ENCODE assay signal across 13 cellular contexts in the genomic region with DNA sequence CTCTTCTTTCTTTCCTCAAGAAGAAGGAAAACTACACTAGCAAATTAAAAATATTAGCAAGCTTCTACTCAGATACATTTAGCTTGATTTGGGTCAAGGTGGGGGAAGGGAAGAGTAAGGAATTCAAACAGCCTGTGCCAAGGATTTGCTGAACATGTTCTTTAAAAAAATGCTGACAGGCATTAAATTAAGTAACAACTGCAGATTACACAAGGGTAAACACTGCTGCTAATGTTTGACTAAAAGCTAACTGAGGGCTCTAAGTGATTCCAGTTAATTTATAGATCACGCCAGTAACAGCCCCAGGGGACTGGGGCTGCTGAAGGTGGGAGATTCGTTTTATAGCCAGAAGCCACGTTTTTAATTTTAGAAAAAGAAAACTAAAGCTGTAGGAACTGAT.
DNase-seq lines count a peak whose midpoint lies in the region; ATAC-seq and TF ChIP-seq lines count a peak whose summit lies in the region.
"Had no signal": no experiment of that assay in that cellular context is flagged by ENCODE, and none has a peak within 500 bp of the region (broad histone marks: within the 10 kb centered on the region; RNA-seq: fewer than 3 reads in every experiment).

No MANE protein-coding gene starts in this region.

- H3K9ac ChIP-seq in mesenchymal stem cell (ENCODE audit: low read length), result no peak overlapping the region

- no peak overlapping the region for H3K4me2 ChIP-seq in mesenchymal stem cell (ENCODE audit: low read length, poor library complexity, severe bottlenecking)

- H3K79me1 ChIP-seq in mesenchymal stem cell (replicated peaks; ENCODE audit: low read length, poor library complexity, severe bottlenecking), result no peaks in the 10 kb centered on the region

- peaks cover 2% of the 10 kb centered on the region for H3K36me3 Mint-ChIP-seq in activated naive CD4-positive, alpha-beta T cell treated with anti-CD3 and anti-CD28 coated beads, Interleukin-2, amount 50 U/mL, for 24 hours
- no peaks in the 10 kb centered on the region for H3K36me3 Mint-ChIP-seq in activated naive CD4-positive, alpha-beta T cell treated with anti-CD3 and anti-CD28 coated beads, Interleukin-2, amount 10 ng/mL, durations not matched to agents 7 days and 5 days
- H3K36me3 Mint-ChIP-seq: natural killer cell treated with Interleukin-12 subunit alpha and Interleukin-12 subunit beta and Interleukin-15 and Interleukin-18, amount 100 ng/mL, for 72 hours had no signal

- H2BK5ac ChIP-seq in mesenchymal stem cell (ENCODE audit: low read depth, low read length, poor library complexity, severe bottlenecking), result no peak overlapping the region

- H3K9me3 Mint-ChIP-seq in activated naive CD4-positive, alpha-beta T cell treated with anti-CD3 and anti-CD28 coated beads, Interleukin-2, amount 50 U/mL, for 24 hours, result no peaks in the 10 kb centered on the region
- H3K9me3 Mint-ChIP-seq in activated naive CD4-positive, alpha-beta T cell treated with anti-CD3 and anti-CD28 coated beads, Interleukin-2, amount 10 ng/mL, durations not matched to agents 7 days and 5 days, result no peaks in the 10 kb centered on the region
- H3K9me3 Mint-ChIP-seq: natural killer cell treated with Interleukin-12 subunit alpha and Interleukin-12 subunit beta and Interleukin-15 and Interleukin-18, amount 100 ng/mL, for 72 hours had no signal

- H3K23ac ChIP-seq in mesenchymal stem cell (ENCODE audit: low read length in 2 of 2), result no peak overlapping the region

- H3K36me3 ChIP-seq in mesenchymal stem cell (ENCODE audit: control insufficient read depth in 1 of 2, insufficient read depth in 2 of 2, low read depth in 1 of 2, low read length in 2 of 2) (no peaks in the 10 kb centered on the region), upper lobe of right lung (no peaks in the 10 kb centered on the region)
- no peaks in the 10 kb centered on the region for H3K36me3 ChIP-seq in effector memory CD4-positive, alpha-beta T cell (ENCODE audit: control insufficient read depth, insufficient read depth, low read length)
- H3K36me3 ChIP-seq: tibial nerve had no signal

- H4K91ac ChIP-seq in mesenchymal stem cell (ENCODE audit: low read length), result no peak overlapping the region

- peak overlapping the region; percentile 46 for H3K27ac Mint-ChIP-seq in activated naive CD4-positive, alpha-beta T cell treated with anti-CD3 and anti-CD28 coated beads, Interleukin-2, amount 50 U/mL, for 24 hours
- H3K27ac Mint-ChIP-seq in activated naive CD4-positive, alpha-beta T cell treated with anti-CD3 and anti-CD28 coated beads, Interleukin-2, amount 10 ng/mL, durations not matched to agents 7 days and 5 days, result no peak overlapping the region
- H3K27ac Mint-ChIP-seq: natural killer cell treated with Interleukin-12 subunit alpha and Interleukin-12 subunit beta and Interleukin-15 and Interleukin-18, amount 100 ng/mL, for 72 hours had no signal

- intact Hi-C loops in upper lobe of right lung (cut with DNase I), result no loop called here

- H3K4me3 ChIP-seq in epithelial cell of proximal tubule (ENCODE audit: low read depth, low read length) (no peak overlapping the region), mesenchymal stem cell (ENCODE audit: insufficient read depth in 1 of 2, low read depth in 1 of 2, low read length in 2 of 2) (no peak overlapping the region), upper lobe of right lung (no peak overlapping the region)
- H3K4me3 ChIP-seq in effector memory CD4-positive, alpha-beta T cell (ENCODE audit: insufficient read depth, low read depth, low read length, poor library complexity, severe bottlenecking), result no peak overlapping the region
- H3K4me3 ChIP-seq: tibial nerve had no signal

- no peak overlapping the region for H4K8ac ChIP-seq in mesenchymal stem cell (ENCODE audit: low read length)

- H2BK120ac ChIP-seq in mesenchymal stem cell (ENCODE audit: low read depth, low read length), result no peak overlapping the region

- CTCF ChIA-PET in activated naive CD4-positive, alpha-beta T cell treated with anti-CD3 and anti-CD28 coated beads, Interleukin-2, amount 10 ng/mL, durations not matched to agents 7 days and 5 days (lab: Charles Lee), result no interaction called here

- no peaks in the 10 kb centered on the region for H3K4me1 Mint-ChIP-seq in activated naive CD4-positive, alpha-beta T cell treated with anti-CD3 and anti-CD28 coated beads, Interleukin-2, amount 50 U/mL, for 24 hours
- peaks cover 20% of the 10 kb centered on the region for H3K4me1 Mint-ChIP-seq in activated naive CD4-positive, alpha-beta T cell treated with anti-CD3 and anti-CD28 coated beads, Interleukin-2, amount 10 ng/mL, durations not matched to agents 7 days and 5 days

- H2BK12ac ChIP-seq in mesenchymal stem cell (ENCODE audit: low read length in 2 of 2), result peak overlapping the region in 1 of 2 experiments; percentile 90

- H2AK5ac ChIP-seq in mesenchymal stem cell (ENCODE audit: low read length, severe bottlenecking), result no peak overlapping the region

- H3K27me3 ChIP-seq in mesenchymal stem cell (ENCODE audit: control insufficient read depth in 1 of 2, insufficient read depth in 1 of 2, low read length in 2 of 2) (peaks cover 0 to 3% of the 10 kb centered on the region in 2 experiments), upper lobe of right lung (no peaks in the 10 kb centered on the region)
- no peaks in the 10 kb centered on the region for H3K27me3 ChIP-seq in effector memory CD4-positive, alpha-beta T cell (replicated peaks; ENCODE audit: control insufficient read depth, insufficient read depth, low read length, poor library complexity, severe bottlenecking)
- H3K27me3 ChIP-seq: tibial nerve had no signal

- H3K4me1 ChIP-seq in mesenchymal stem cell (ENCODE audit: control insufficient read depth, insufficient read depth, low read depth, low read length) (peaks cover 4% of the 10 kb centered on the region), upper lobe of right lung (peaks cover 51% of the 10 kb centered on the region)
- H3K4me1 ChIP-seq in effector memory CD4-positive, alpha-beta T cell (ENCODE audit: control insufficient read depth, insufficient read depth, low read length, poor library complexity, severe bottlenecking), result no peaks in the 10 kb centered on the region

- no peak overlapping the region for H3K4me3 Mint-ChIP-seq in activated naive CD4-positive, alpha-beta T cell treated with anti-CD3 and anti-CD28 coated beads, Interleukin-2, amount 50 U/mL, for 24 hours
- no peak overlapping the region for H3K4me3 Mint-ChIP-seq in activated naive CD4-positive, alpha-beta T cell treated with anti-CD3 and anti-CD28 coated beads, Interleukin-2, amount 10 ng/mL, durations not matched to agents 7 days and 5 days
- H3K4me3 Mint-ChIP-seq: natural killer cell treated with Interleukin-12 subunit alpha and Interleukin-12 subunit beta and Interleukin-15 and Interleukin-18, amount 100 ng/mL, for 72 hours had no signal

- H3K18ac ChIP-seq in mesenchymal stem cell (ENCODE audit: low read depth in 1 of 2, low read length in 2 of 2), result peak overlapping the region in 1 of 2 experiments; percentile 28

- H2AFZ ChIP-seq in mesenchymal stem cell (ENCODE audit: low read depth, low read length), result no peak overlapping the region

- H2BK15ac ChIP-seq in mesenchymal stem cell (ENCODE audit: low read depth, poor library complexity, severe bottlenecking), result no peak overlapping the region

- peak; percentile 78 for ATAC-seq in upper lobe of right lung
- ATAC-seq in HG03469 (IDR thresholded peaks at IDR 0.05; ENCODE audit: unreplicated experiment), result no peak
- ATAC-seq in HG03097 (IDR thresholded peaks at IDR 0.05; ENCODE audit: low FRiP score, unreplicated experiment), result no peak
- ATAC-seq: natural killer cell treated with Interleukin-12 subunit alpha and Interleukin-12 subunit beta and Interleukin-15 and Interleukin-18, amount 100 ng/mL, for 72 hours had no signal

- no peaks in the 10 kb centered on the region for H3K27me3 Mint-ChIP-seq in activated naive CD4-positive, alpha-beta T cell treated with anti-CD3 and anti-CD28 coated beads, Interleukin-2, amount 50 U/mL, for 24 hours
- peaks cover 29% of the 10 kb centered on the region for H3K27me3 Mint-ChIP-seq in activated naive CD4-positive, alpha-beta T cell treated with anti-CD3 and anti-CD28 coated beads, Interleukin-2, amount 10 ng/mL, durations not matched to agents 7 days and 5 days

- TF ChIP-seq CTCF in epithelial cell of proximal tubule (conservative IDR thresholded peaks at IDR 0.05; ENCODE audit: low read depth, low read length), result no peak
- TF ChIP-seq CTCF in upper lobe of right lung (IDR thresholded peaks at IDR 0.05), result no peak

- H3K14ac ChIP-seq in mesenchymal stem cell (ENCODE audit: low read length in 2 of 2), result no peak overlapping the region

- DNase-seq in activated naive CD4-positive, alpha-beta T cell treated with anti-CD3 and anti-CD28 coated beads, Interleukin-2, amount 10 ng/mL, durations not matched to agents 7 days and 5 days, result no peak
- DNase-seq in epithelial cell of proximal tubule (ENCODE audit: low read depth) (peak; percentile 56), mesenchymal stem cell (peak; percentile 73), upper lobe of right lung (no peak)
- DNase-seq in effector memory CD4-positive, alpha-beta T cell, result no peak
- DNase-seq: activated CD4-positive, alpha-beta T cell treated with anti-CD3 and anti-CD28 coated beads, Interleukin-2, amount 50 U/mL, for 4 hours; NCI-H2107; SHP77 treated with DMSO at 0.1 percent for 48 hours had no signal

- no peak overlapping the region for H3K4ac ChIP-seq in mesenchymal stem cell (ENCODE audit: low read depth in 1 of 2, low read length in 2 of 2)

- H3K27ac ChIP-seq in mesenchymal stem cell (ENCODE audit: low read length, poor library complexity, severe bottlenecking) (no peak overlapping the region), upper lobe of right lung (peak overlapping the region; percentile 63)
- H3K27ac ChIP-seq in effector memory CD4-positive, alpha-beta T cell (ENCODE audit: insufficient read depth, low read length, poor library complexity, severe bottlenecking), result no peak overlapping the region

- 8% methylated on average over 3 of the region's 3 CpGs for WGBS in mesenchymal stem cell

- H3K9me3 ChIP-seq in mesenchymal stem cell (ENCODE audit: control insufficient read depth, low read length), result no peaks in the 10 kb centered on the region
- H3K9me3 ChIP-seq in upper lobe of right lung, result no peaks in the 10 kb centered on the region
- H3K9me3 ChIP-seq in effector memory CD4-positive, alpha-beta T cell (ENCODE audit: control insufficient read depth, low read length), result no peaks in the 10 kb centered on the region
- H3K9me3 ChIP-seq: tibial nerve had no signal

Comparison
In these comparisons a context has a peak if more than half of its experiments do, and no peak if none do; other contexts are left out.
1. DNase-seq: peak in epithelial cell of proximal tubule (single experiment) and mesenchymal stem cell (single experiment); none in activated naive CD4-positive, alpha-beta T cell treated with anti-CD3 and anti-CD28 coated beads, Interleukin-2, amount 10 ng/mL, durations not matched to agents 7 days and 5 days (single experiment), upper lobe of right lung (single experiment) and effector memory CD4-positive, alpha-beta T cell (0 of 3).